ENCODE assay signal across 1 cellular context in the genomic region with DNA sequence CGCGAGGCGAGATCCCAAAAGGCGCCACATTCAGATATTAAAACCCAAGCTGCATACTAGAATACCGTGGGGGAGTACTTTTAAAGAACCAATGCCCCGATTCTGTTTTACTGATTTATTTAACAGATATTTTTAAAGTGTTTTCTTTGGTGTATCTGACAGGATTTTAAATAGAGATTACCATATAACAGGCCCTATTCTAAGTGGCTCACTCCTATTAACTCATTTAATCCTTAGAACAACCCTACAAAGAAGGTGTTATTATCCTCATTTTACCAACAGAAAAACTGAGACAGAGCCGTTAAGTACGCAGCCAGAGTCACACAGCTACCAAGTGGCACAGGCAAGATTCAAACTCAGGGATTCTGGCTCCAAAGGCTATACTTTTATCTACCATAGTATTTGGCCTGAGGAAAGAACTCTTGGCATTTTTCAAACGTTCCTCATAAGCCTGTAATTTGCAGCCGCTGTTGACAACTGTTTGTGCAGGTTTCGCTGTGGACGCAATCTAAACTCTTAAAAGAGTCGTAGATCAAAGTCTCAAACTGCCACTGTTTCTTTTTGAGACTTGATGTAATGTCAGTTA.
TF ChIP-seq lines count a peak whose summit lies in the region.

No MANE protein-coding gene starts in this region.

TF ChIP-seq in K562, 482 proteins besides CTCF, POLR2A, EP300 and RAD21 (continued from another document and continues in another):
- TF ChIP-seq KDM1A (IDR thresholded peaks at IDR 0.05): peak; percentile 59; a peak in 2 of 4 replicates
- no peak for TF ChIP-seq DACH1 (IDR thresholded peaks at IDR 0.05; ENCODE audit: partially characterized antibody)
- no peak for TF ChIP-seq GABPB1 (CRISPR knock-in tag; IDR thresholded peaks at IDR 0.05)
- TF ChIP-seq BRD9 (IDR thresholded peaks at IDR 0.05; ENCODE audit: low read depth, partially characterized antibody): no peak
- no peak; the same call in 1 of the 2 replicates for TF ChIP-seq MYC (IDR thresholded peaks at IDR 0.05; ENCODE audit: low read depth, low read length)
- no peak for TF ChIP-seq MYC (CRISPR knock-in tag; IDR thresholded peaks at IDR 0.05; ENCODE audit: borderline replicate concordance, low read depth)
- TF ChIP-seq KAT8 (IDR thresholded peaks at IDR 0.05; ENCODE audit: low read depth): no peak
- TF ChIP-seq, protein P1, sequence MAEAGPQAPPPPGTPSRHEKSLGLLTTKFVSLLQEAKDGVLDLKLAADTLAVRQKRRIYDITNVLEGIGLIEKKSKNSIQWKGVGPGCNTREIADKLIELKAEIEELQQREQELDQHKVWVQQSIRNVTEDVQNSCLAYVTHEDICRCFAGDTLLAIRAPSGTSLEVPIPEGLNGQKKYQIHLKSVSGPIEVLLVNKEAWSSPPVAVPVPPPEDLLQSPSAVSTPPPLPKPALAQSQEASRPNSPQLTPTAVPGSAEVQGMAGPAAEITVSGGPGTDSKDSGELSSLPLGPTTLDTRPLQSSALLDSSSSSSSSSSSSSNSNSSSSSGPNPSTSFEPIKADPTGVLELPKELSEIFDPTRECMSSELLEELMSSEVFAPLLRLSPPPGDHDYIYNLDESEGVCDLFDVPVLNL (CRISPR knock-in tag; IDR thresholded peaks at IDR 0.05; ENCODE audit: low read depth): peak; percentile 75; the same call in 1 of the 2 replicates
- no peak for TF ChIP-seq NR3C1 (CRISPR knock-in tag; IDR thresholded peaks at IDR 0.05)
- TF ChIP-seq, protein P2, sequence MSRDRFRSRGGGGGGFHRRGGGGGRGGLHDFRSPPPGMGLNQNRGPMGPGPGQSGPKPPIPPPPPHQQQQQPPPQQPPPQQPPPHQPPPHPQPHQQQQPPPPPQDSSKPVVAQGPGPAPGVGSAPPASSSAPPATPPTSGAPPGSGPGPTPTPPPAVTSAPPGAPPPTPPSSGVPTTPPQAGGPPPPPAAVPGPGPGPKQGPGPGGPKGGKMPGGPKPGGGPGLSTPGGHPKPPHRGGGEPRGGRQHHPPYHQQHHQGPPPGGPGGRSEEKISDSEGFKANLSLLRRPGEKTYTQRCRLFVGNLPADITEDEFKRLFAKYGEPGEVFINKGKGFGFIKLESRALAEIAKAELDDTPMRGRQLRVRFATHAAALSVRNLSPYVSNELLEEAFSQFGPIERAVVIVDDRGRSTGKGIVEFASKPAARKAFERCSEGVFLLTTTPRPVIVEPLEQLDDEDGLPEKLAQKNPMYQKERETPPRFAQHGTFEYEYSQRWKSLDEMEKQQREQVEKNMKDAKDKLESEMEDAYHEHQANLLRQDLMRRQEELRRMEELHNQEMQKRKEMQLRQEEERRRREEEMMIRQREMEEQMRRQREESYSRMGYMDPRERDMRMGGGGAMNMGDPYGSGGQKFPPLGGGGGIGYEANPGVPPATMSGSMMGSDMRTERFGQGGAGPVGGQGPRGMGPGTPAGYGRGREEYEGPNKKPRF (IDR thresholded peaks at IDR 0.05; ENCODE audit: low read depth, low read length): no peak
- TF ChIP-seq, protein P3, sequence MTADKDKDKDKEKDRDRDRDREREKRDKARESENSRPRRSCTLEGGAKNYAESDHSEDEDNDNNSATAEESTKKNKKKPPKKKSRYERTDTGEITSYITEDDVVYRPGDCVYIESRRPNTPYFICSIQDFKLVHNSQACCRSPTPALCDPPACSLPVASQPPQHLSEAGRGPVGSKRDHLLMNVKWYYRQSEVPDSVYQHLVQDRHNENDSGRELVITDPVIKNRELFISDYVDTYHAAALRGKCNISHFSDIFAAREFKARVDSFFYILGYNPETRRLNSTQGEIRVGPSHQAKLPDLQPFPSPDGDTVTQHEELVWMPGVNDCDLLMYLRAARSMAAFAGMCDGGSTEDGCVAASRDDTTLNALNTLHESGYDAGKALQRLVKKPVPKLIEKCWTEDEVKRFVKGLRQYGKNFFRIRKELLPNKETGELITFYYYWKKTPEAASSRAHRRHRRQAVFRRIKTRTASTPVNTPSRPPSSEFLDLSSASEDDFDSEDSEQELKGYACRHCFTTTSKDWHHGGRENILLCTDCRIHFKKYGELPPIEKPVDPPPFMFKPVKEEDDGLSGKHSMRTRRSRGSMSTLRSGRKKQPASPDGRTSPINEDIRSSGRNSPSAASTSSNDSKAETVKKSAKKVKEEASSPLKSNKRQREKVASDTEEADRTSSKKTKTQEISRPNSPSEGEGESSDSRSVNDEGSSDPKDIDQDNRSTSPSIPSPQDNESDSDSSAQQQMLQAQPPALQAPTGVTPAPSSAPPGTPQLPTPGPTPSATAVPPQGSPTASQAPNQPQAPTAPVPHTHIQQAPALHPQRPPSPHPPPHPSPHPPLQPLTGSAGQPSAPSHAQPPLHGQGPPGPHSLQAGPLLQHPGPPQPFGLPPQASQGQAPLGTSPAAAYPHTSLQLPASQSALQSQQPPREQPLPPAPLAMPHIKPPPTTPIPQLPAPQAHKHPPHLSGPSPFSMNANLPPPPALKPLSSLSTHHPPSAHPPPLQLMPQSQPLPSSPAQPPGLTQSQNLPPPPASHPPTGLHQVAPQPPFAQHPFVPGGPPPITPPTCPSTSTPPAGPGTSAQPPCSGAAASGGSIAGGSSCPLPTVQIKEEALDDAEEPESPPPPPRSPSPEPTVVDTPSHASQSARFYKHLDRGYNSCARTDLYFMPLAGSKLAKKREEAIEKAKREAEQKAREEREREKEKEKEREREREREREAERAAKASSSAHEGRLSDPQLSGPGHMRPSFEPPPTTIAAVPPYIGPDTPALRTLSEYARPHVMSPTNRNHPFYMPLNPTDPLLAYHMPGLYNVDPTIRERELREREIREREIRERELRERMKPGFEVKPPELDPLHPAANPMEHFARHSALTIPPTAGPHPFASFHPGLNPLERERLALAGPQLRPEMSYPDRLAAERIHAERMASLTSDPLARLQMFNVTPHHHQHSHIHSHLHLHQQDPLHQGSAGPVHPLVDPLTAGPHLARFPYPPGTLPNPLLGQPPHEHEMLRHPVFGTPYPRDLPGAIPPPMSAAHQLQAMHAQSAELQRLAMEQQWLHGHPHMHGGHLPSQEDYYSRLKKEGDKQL (CRISPR knock-in tag; IDR thresholded peaks at IDR 0.05; ENCODE audit: borderline replicate concordance): no peak
- TF ChIP-seq, protein P4, sequence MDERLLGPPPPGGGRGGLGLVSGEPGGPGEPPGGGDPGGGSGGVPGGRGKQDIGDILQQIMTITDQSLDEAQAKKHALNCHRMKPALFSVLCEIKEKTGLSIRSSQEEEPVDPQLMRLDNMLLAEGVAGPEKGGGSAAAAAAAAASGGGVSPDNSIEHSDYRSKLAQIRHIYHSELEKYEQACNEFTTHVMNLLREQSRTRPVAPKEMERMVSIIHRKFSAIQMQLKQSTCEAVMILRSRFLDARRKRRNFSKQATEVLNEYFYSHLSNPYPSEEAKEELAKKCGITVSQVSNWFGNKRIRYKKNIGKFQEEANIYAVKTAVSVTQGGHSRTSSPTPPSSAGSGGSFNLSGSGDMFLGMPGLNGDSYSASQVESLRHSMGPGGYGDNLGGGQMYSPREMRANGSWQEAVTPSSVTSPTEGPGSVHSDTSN (CRISPR knock-in tag; IDR thresholded peaks at IDR 0.05; ENCODE audit: low read depth): no peak
- TF ChIP-seq, protein P4 (tag; conservative IDR thresholded peaks at IDR 0.05; ENCODE audit: low read depth): no peak
- TF ChIP-seq MEF2D (tag; conservative IDR thresholded peaks at IDR 0.05; ENCODE audit: low read depth): no peak
- no peak for TF ChIP-seq PHF21A (IDR thresholded peaks at IDR 0.05; ENCODE audit: borderline replicate concordance, low read depth)
- TF ChIP-seq, protein P5, sequence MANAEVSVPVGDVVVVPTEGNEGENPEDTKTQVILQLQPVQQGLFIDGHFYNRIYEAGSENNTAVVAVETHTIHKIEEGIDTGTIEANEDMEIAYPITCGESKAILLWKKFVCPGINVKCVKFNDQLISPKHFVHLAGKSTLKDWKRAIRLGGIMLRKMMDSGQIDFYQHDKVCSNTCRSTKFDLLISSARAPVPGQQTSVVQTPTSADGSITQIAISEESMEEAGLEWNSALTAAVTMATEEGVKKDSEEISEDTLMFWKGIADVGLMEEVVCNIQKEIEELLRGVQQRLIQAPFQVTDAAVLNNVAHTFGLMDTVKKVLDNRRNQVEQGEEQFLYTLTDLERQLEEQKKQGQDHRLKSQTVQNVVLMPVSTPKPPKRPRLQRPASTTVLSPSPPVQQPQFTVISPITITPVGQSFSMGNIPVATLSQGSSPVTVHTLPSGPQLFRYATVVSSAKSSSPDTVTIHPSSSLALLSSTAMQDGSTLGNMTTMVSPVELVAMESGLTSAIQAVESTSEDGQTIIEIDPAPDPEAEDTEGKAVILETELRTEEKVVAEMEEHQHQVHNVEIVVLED (CRISPR knock-in tag; IDR thresholded peaks at IDR 0.05): no peak
- TF ChIP-seq, protein P6, sequence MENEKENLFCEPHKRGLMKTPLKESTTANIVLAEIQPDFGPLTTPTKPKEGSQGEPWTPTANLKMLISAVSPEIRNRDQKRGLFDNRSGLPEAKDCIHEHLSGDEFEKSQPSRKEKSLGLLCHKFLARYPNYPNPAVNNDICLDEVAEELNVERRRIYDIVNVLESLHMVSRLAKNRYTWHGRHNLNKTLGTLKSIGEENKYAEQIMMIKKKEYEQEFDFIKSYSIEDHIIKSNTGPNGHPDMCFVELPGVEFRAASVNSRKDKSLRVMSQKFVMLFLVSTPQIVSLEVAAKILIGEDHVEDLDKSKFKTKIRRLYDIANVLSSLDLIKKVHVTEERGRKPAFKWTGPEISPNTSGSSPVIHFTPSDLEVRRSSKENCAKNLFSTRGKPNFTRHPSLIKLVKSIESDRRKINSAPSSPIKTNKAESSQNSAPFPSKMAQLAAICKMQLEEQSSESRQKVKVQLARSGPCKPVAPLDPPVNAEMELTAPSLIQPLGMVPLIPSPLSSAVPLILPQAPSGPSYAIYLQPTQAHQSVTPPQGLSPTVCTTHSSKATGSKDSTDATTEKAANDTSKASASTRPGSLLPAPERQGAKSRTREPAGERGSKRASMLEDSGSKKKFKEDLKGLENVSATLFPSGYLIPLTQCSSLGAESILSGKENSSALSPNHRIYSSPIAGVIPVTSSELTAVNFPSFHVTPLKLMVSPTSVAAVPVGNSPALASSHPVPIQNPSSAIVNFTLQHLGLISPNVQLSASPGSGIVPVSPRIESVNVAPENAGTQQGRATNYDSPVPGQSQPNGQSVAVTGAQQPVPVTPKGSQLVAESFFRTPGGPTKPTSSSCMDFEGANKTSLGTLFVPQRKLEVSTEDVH (IDR thresholded peaks at IDR 0.05; ENCODE audit: low read depth, partially characterized antibody): no peak
- TF ChIP-seq ZNF77 (CRISPR knock-in tag; IDR thresholded peaks at IDR 0.05): no peak
- no peak for TF ChIP-seq TEAD1 (CRISPR knock-in tag; IDR thresholded peaks at IDR 0.05)
- TF ChIP-seq, protein P7, sequence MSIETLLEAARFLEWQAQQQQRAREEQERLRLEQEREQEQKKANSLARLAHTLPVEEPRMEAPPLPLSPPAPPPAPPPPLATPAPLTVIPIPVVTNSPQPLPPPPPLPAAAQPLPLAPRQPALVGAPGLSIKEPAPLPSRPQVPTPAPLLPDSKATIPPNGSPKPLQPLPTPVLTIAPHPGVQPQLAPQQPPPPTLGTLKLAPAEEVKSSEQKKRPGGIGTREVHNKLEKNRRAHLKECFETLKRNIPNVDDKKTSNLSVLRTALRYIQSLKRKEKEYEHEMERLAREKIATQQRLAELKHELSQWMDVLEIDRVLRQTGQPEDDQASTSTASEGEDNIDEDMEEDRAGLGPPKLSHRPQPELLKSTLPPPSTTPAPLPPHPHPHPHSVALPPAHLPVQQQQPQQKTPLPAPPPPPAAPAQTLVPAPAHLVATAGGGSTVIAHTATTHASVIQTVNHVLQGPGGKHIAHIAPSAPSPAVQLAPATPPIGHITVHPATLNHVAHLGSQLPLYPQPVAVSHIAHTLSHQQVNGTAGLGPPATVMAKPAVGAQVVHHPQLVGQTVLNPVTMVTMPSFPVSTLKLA (conservative IDR thresholded peaks at IDR 0.05): no peak
- TF ChIP-seq, protein P8, sequence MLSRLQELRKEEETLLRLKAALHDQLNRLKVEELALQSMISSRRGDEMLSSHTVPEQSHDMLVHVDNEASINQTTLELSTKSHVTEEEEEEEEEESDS (CRISPR knock-in tag; IDR thresholded peaks at IDR 0.05): no peak
- TF ChIP-seq GATA2 (CRISPR knock-in tag; IDR thresholded peaks at IDR 0.05): no peak
- peak; percentile 81 for TF ChIP-seq RBM25 (IDR thresholded peaks at IDR 0.05; ENCODE audit: low read depth, low read length, severe bottlenecking)
- no peak for TF ChIP-seq ZNF696 (CRISPR knock-in tag; conservative IDR thresholded peaks at IDR 0.05)
- TF ChIP-seq, protein P9, sequence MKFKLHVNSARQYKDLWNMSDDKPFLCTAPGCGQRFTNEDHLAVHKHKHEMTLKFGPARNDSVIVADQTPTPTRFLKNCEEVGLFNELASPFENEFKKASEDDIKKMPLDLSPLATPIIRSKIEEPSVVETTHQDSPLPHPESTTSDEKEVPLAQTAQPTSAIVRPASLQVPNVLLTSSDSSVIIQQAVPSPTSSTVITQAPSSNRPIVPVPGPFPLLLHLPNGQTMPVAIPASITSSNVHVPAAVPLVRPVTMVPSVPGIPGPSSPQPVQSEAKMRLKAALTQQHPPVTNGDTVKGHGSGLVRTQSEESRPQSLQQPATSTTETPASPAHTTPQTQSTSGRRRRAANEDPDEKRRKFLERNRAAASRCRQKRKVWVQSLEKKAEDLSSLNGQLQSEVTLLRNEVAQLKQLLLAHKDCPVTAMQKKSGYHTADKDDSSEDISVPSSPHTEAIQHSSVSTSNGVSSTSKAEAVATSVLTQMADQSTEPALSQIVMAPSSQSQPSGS (CRISPR knock-in tag; IDR thresholded peaks at IDR 0.05): no peak
- 0 out of 2 replicates have a peak, but pooled peaks have one; percentile 7 for TF ChIP-seq FOXM1 (IDR thresholded peaks at IDR 0.05; ENCODE audit: low read depth)
- no peak for TF ChIP-seq FOXM1 (CRISPR knock-in tag; IDR thresholded peaks at IDR 0.05; ENCODE audit: low read depth)
- TF ChIP-seq NBN (IDR thresholded peaks at IDR 0.05; ENCODE audit: low read depth): no peak
- TF ChIP-seq U2AF2 (optimal IDR thresholded peaks at IDR 0.05; ENCODE audit: low read depth, low read length): no peak
- TF ChIP-seq, protein P10, sequence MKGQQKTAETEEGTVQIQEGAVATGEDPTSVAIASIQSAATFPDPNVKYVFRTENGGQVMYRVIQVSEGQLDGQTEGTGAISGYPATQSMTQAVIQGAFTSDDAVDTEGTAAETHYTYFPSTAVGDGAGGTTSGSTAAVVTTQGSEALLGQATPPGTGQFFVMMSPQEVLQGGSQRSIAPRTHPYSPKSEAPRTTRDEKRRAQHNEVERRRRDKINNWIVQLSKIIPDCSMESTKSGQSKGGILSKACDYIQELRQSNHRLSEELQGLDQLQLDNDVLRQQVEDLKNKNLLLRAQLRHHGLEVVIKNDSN (CRISPR knock-in tag; IDR thresholded peaks at IDR 0.05): no peak
